29 cellular contexts compared by ENCODE assay signal in genomic region chr13:106701810-106702341, GRCh38.
DNase-seq lines count a peak whose midpoint lies in the region; ATAC-seq and TF ChIP-seq lines count a peak whose summit lies in the region.
"Had no signal": no experiment of that assay in that cellular context is flagged by ENCODE, and none has a peak within 500 bp of the region (broad histone marks: within the 10 kb centered on the region; RNA-seq: fewer than 3 reads in every experiment).

No MANE protein-coding gene starts in this region.

- TF ChIP-seq CTCF in WTC11 (IDR thresholded peaks at IDR 0.05) (no peak), heart left ventricle (IDR thresholded peaks at IDR 0.05) (no peak), lung (IDR thresholded peaks at IDR 0.05; ENCODE audit: control extremely low read depth, extremely low read depth) (no peak)

- H3K4me3 ChIP-seq in heart left ventricle (peak overlapping the region in 4 of 12 donors; percentile 5 to 23 (median 15)), lung (no peak overlapping the region)
- H3K4me3 ChIP-seq: BLaER1, HAP-1, Peyer's patch, SJCRH30, uterus had no signal

- H3K27ac ChIP-seq in heart left ventricle (peak overlapping the region in 11 of 12 donors; percentile 31 to 83 (median 72)), lung (ENCODE audit: low read depth in 1 of 2, low read length in 1 of 2) (no peak overlapping the region)
- H3K27ac ChIP-seq: BLaER1, Peyer's patch, SJCRH30 had no signal

- H3K27ac Mint-ChIP-seq in WTC11, result no peak overlapping the region
- H3K27ac Mint-ChIP-seq in activated T-helper 1 cell treated with anti-CD3 and anti-CD28 coated beads, Interleukin-12 subunit alpha, Interleukin-12 subunit beta, Interleukin-2, Interleukin-4 antibody, amounts not matched to agents 30 ng/mL and 10 ng/mL and 1 ng/mL, durations not matched to agents 14 hours and 24 hours and 36 hours, result no peak overlapping the region
- H3K27ac Mint-ChIP-seq in activated CD8-positive, alpha-beta memory T cell treated with anti-CD3 and anti-CD28 coated beads, Interleukin-2, amount 10 ng/mL, durations not matched to agents 7 days and 5 days, result no peak overlapping the region
- H3K27ac Mint-ChIP-seq: activated T-cell treated with anti-CD3 and anti-CD28 coated beads, Interleukin-2, amount 50 U/mL, for 24 hours; endodermal cell; natural killer cell treated with Interleukin-12 subunit alpha and Interleukin-12 subunit beta and Interleukin-15 and Interleukin-18, amount 100 ng/mL, for 72 hours; stimulated activated memory B cell treated with anti-CD40 and anti-IgM and Interleukin-4, amounts not matched to agents 10 μg/mL and 1 μg/mL and 100 μg/mL, for 72 hours; T-cell had no signal

- POLR2A ChIA-PET in WTC11 (lab: Charles Lee), result no interaction called here

- no peaks in the 10 kb centered on the region for H3K27me3 ChIP-seq in heart left ventricle
- no peaks in the 10 kb centered on the region for H3K27me3 ChIP-seq in lung (ENCODE audit: control insufficient read depth, insufficient read depth)
- H3K27me3 ChIP-seq: BLaER1, Peyer's patch, SJCRH30, uterus had no signal

- H3K36me3 ChIP-seq in heart left ventricle (no peaks in the 10 kb centered on the region), lung (ENCODE audit: control insufficient read depth in 2 of 2, insufficient read depth in 2 of 2, low read length in 2 of 2) (no peaks in the 10 kb centered on the region)
- H3K36me3 ChIP-seq: BLaER1, HAP-1, Peyer's patch, SJCRH30, uterus had no signal

- H3K9me3 ChIP-seq in heart left ventricle, result no peaks in the 10 kb centered on the region
- H3K9me3 ChIP-seq in lung (ENCODE audit: control insufficient read depth in 2 of 2, insufficient read depth in 1 of 2, low read length in 1 of 2), result no peaks in the 10 kb centered on the region
- H3K9me3 ChIP-seq: HAP-1, Peyer's patch, SJCRH30, uterus had no signal

- no peak for ATAC-seq in WTC11
- ATAC-seq in heart left ventricle, result peak; percentile 74 to 94 (median 83)
- peak; percentile 23 for ATAC-seq in lung (ENCODE audit: insufficient read depth, low FRiP score)
- peak; percentile 67 for ATAC-seq in sciatic nerve
- no peak for ATAC-seq in GM19467 (IDR thresholded peaks at IDR 0.05; ENCODE audit: unreplicated experiment)
- no peak for ATAC-seq in activated CD8-positive, alpha-beta memory T cell treated with anti-CD3 and anti-CD28 coated beads, Interleukin-2, amount 10 ng/mL, durations not matched to agents 7 days and 5 days
- ATAC-seq: natural killer cell treated with Interleukin-12 subunit alpha and Interleukin-12 subunit beta and Interleukin-15 and Interleukin-18, amount 100 ng/mL, for 72 hours; stimulated activated memory B cell treated with anti-CD40 and anti-IgM and Interleukin-4, amounts not matched to agents 10 μg/mL and 1 μg/mL and 100 μg/mL, for 72 hours; T-cell had no signal

- intact Hi-C loops in heart left ventricle (cut with DNase I), result loop anchor here in 5 of 10 donors (1.0 to 10.0 kb wide), 6 partner anchors 50 to 503 kb away; partner anchors contain the start of genes ARGLU1 (in 1 of the 5) and EFNB2 (in 1 of the 5)
- intact Hi-C loops in sciatic nerve (cut with DNase I), result no loop called here
- intact Hi-C loops in activated T-helper 1 cell treated with anti-CD3 and anti-CD28 coated beads, Interleukin-12 subunit alpha, Interleukin-12 subunit beta, Interleukin-2, Interleukin-4 antibody, amounts not matched to agents 30 ng/mL and 10 ng/mL and 1 ng/mL, durations not matched to agents 14 hours and 24 hours and 36 hours (cut with micrococcal nuclease), result no loop called here

- no peaks in the 10 kb centered on the region for H3K9me3 Mint-ChIP-seq in WTC11
- H3K9me3 Mint-ChIP-seq in activated T-helper 1 cell treated with anti-CD3 and anti-CD28 coated beads, Interleukin-12 subunit alpha, Interleukin-12 subunit beta, Interleukin-2, Interleukin-4 antibody, amounts not matched to agents 30 ng/mL and 10 ng/mL and 1 ng/mL, durations not matched to agents 14 hours and 24 hours and 36 hours, result no peaks in the 10 kb centered on the region
- no peaks in the 10 kb centered on the region for H3K9me3 Mint-ChIP-seq in activated CD8-positive, alpha-beta memory T cell treated with anti-CD3 and anti-CD28 coated beads, Interleukin-2, amount 10 ng/mL, durations not matched to agents 7 days and 5 days (ENCODE audit: low read depth)
- H3K9me3 Mint-ChIP-seq: activated T-cell treated with anti-CD3 and anti-CD28 coated beads, Interleukin-2, amount 50 U/mL, for 24 hours; endodermal cell; stimulated activated memory B cell treated with anti-CD40 and anti-IgM and Interleukin-4, amounts not matched to agents 10 μg/mL and 1 μg/mL and 100 μg/mL, for 72 hours; T-cell had no signal

- H3K4me1 ChIP-seq in heart left ventricle, result peaks cover 0 to 44% (median 6%) of the 10 kb centered on the region in 12 donors
- H3K4me1 ChIP-seq in lung (ENCODE audit: control insufficient read depth in 2 of 2, insufficient read depth in 2 of 2, low read length in 2 of 2), result peaks cover 0 to 2% of the 10 kb centered on the region in 2 donors
- H3K4me1 ChIP-seq: HAP-1, Peyer's patch, SJCRH30, uterus had no signal

- H3K4me3 Mint-ChIP-seq in WTC11, result no peak overlapping the region
- H3K4me3 Mint-ChIP-seq in activated T-helper 1 cell treated with anti-CD3 and anti-CD28 coated beads, Interleukin-12 subunit alpha, Interleukin-12 subunit beta, Interleukin-2, Interleukin-4 antibody, amounts not matched to agents 30 ng/mL and 10 ng/mL and 1 ng/mL, durations not matched to agents 14 hours and 24 hours and 36 hours, result no peak overlapping the region
- no peak overlapping the region for H3K4me3 Mint-ChIP-seq in activated CD8-positive, alpha-beta memory T cell treated with anti-CD3 and anti-CD28 coated beads, Interleukin-2, amount 10 ng/mL, durations not matched to agents 7 days and 5 days
- H3K4me3 Mint-ChIP-seq: activated T-cell treated with anti-CD3 and anti-CD28 coated beads, Interleukin-2, amount 50 U/mL, for 24 hours; endodermal cell; natural killer cell treated with Interleukin-12 subunit alpha and Interleukin-12 subunit beta and Interleukin-15 and Interleukin-18, amount 100 ng/mL, for 72 hours; stimulated activated memory B cell treated with anti-CD40 and anti-IgM and Interleukin-4, amounts not matched to agents 10 μg/mL and 1 μg/mL and 100 μg/mL, for 72 hours; T-cell had no signal

- CTCF ChIA-PET in WTC11 (lab: Charles Lee), result no interaction called here
- CTCF ChIA-PET in activated CD8-positive, alpha-beta memory T cell treated with anti-CD3 and anti-CD28 coated beads, Interleukin-2, amount 10 ng/mL, durations not matched to agents 7 days and 5 days (lab: Charles Lee), result no interaction called here

- 56 to 63% (median 59%) methylated on average over 17 of the region's 17 CpGs for WGBS in heart left ventricle, 4 donors
- WGBS in lung, 2 donors, result 57 to 66% methylated on average over 17 of the region's 17 CpGs

- H3K4me1 Mint-ChIP-seq in WTC11, result peaks cover 4% of the 10 kb centered on the region; the same call in 1 of the 2 replicates
- no peaks in the 10 kb centered on the region for H3K4me1 Mint-ChIP-seq in activated T-helper 1 cell treated with anti-CD3 and anti-CD28 coated beads, Interleukin-12 subunit alpha, Interleukin-12 subunit beta, Interleukin-2, Interleukin-4 antibody, amounts not matched to agents 30 ng/mL and 10 ng/mL and 1 ng/mL, durations not matched to agents 14 hours and 24 hours and 36 hours (ENCODE audit: low read depth)
- no peaks in the 10 kb centered on the region for H3K4me1 Mint-ChIP-seq in activated CD8-positive, alpha-beta memory T cell treated with anti-CD3 and anti-CD28 coated beads, Interleukin-2, amount 10 ng/mL, durations not matched to agents 7 days and 5 days
- H3K4me1 Mint-ChIP-seq: endodermal cell; stimulated activated memory B cell treated with anti-CD40 and anti-IgM and Interleukin-4, amounts not matched to agents 10 μg/mL and 1 μg/mL and 100 μg/mL, for 72 hours; T-cell had no signal

- no peaks in the 10 kb centered on the region for H3K27me3 Mint-ChIP-seq in WTC11 (ENCODE audit: low read depth)
- no peaks in the 10 kb centered on the region for H3K27me3 Mint-ChIP-seq in activated T-helper 1 cell treated with anti-CD3 and anti-CD28 coated beads, Interleukin-12 subunit alpha, Interleukin-12 subunit beta, Interleukin-2, Interleukin-4 antibody, amounts not matched to agents 30 ng/mL and 10 ng/mL and 1 ng/mL, durations not matched to agents 14 hours and 24 hours and 36 hours (ENCODE audit: insufficient read depth)
- no peaks in the 10 kb centered on the region for H3K27me3 Mint-ChIP-seq in activated CD8-positive, alpha-beta memory T cell treated with anti-CD3 and anti-CD28 coated beads, Interleukin-2, amount 10 ng/mL, durations not matched to agents 7 days and 5 days
- H3K27me3 Mint-ChIP-seq: stimulated activated memory B cell treated with anti-CD40 and anti-IgM and Interleukin-4, amounts not matched to agents 10 μg/mL and 1 μg/mL and 100 μg/mL, for 72 hours had no signal

- H3K36me3 Mint-ChIP-seq in WTC11, result no peaks in the 10 kb centered on the region
- H3K36me3 Mint-ChIP-seq in activated T-helper 1 cell treated with anti-CD3 and anti-CD28 coated beads, Interleukin-12 subunit alpha, Interleukin-12 subunit beta, Interleukin-2, Interleukin-4 antibody, amounts not matched to agents 30 ng/mL and 10 ng/mL and 1 ng/mL, durations not matched to agents 14 hours and 24 hours and 36 hours (ENCODE audit: low read depth), result no peaks in the 10 kb centered on the region
- H3K36me3 Mint-ChIP-seq in activated CD8-positive, alpha-beta memory T cell treated with anti-CD3 and anti-CD28 coated beads, Interleukin-2, amount 10 ng/mL, durations not matched to agents 7 days and 5 days, result no peaks in the 10 kb centered on the region
- H3K36me3 Mint-ChIP-seq: natural killer cell treated with Interleukin-12 subunit alpha and Interleukin-12 subunit beta and Interleukin-15 and Interleukin-18, amount 100 ng/mL, for 72 hours; stimulated activated memory B cell treated with anti-CD40 and anti-IgM and Interleukin-4, amounts not matched to agents 10 μg/mL and 1 μg/mL and 100 μg/mL, for 72 hours; T-cell had no signal

- TF ChIP-seq POLR2A in heart left ventricle (IDR thresholded peaks at IDR 0.05), result no peak

- no peak for DNase-seq in WTC11 (ENCODE audit: low spot score)
- DNase-seq in heart left ventricle, result peak in 4 of 5 donors; percentile 55 to 65 (median 62)
- DNase-seq in lung (ENCODE audit: low spot score), result no peak
- no peak for DNase-seq in sciatic nerve (ENCODE audit: low spot score)
- no peak for DNase-seq in stimulated activated CD4-positive, alpha-beta T cell treated with anti-CD3 and anti-CD28 coated beads, Interleukin-15, amount 100 ng/mL, for 24 hours
- no peak for DNase-seq in activated T-helper 1 cell treated with anti-CD3 and anti-CD28 coated beads, Interleukin-12 subunit alpha, Interleukin-12 subunit beta, Interleukin-2, Interleukin-4 antibody, amounts not matched to agents 30 ng/mL and 10 ng/mL and 1 ng/mL, durations not matched to agents 14 hours and 24 hours and 36 hours (ENCODE audit: low spot score)
- DNase-seq in activated CD8-positive, alpha-beta memory T cell treated with anti-CD3 and anti-CD28 coated beads, Interleukin-2, amount 10 ng/mL, durations not matched to agents 7 days and 5 days, result no peak
- DNase-seq: ACHN; activated CD4-positive, CD25-positive, alpha-beta regulatory T cell treated with anti-CD3 and anti-CD28 coated beads, Interleukin-2, amount 50 U/mL, for 72 hours; activated CD8-positive, alpha-beta memory T cell treated with anti-CD3 and anti-CD28 coated beads for 24 hours; activated T-cell treated with anti-CD3 and anti-CD28 coated beads, Interleukin-2, amount 50 U/mL, for 24 hours; DMS79 treated with DMSO at 0.1 percent for 48 hours; endodermal cell; Kasumi-1; MV-4-11; NCI-H146; NCI-H2171 treated with DMSO at 0.1 percent for 48 hours; NCI-H526; Peyer's patch; posterior cingulate gyrus; SJCRH30; stimulated activated CD4-positive, alpha-beta T cell treated with anti-CD3 and anti-CD28 coated beads, Interleukin-4, amount 100 ng/mL, for 1 hour; T-cell had no signal

Comparison
In these comparisons a context has a peak if more than half of its experiments do, and no peak if none do; other contexts are left out.
1. ATAC-seq: peak in heart left ventricle (4 of 4), lung (single experiment) and sciatic nerve (single experiment); none in WTC11 (single experiment), GM19467 (single experiment) and activated CD8-positive, alpha-beta memory T cell treated with anti-CD3 and anti-CD28 coated beads, Interleukin-2, amount 10 ng/mL, durations not matched to agents 7 days and 5 days (single experiment).
2. DNase-seq: peak in heart left ventricle (4 of 5); none in WTC11 (single experiment), lung (single experiment), sciatic nerve (single experiment), stimulated activated CD4-positive, alpha-beta T cell treated with anti-CD3 and anti-CD28 coated beads, Interleukin-15, amount 100 ng/mL, for 24 hours (single experiment), activated T-helper 1 cell treated with anti-CD3 and anti-CD28 coated beads, Interleukin-12 subunit alpha, Interleukin-12 subunit beta, Interleukin-2, Interleukin-4 antibody, amounts not matched to agents 30 ng/mL and 10 ng/mL and 1 ng/mL, durations not matched to agents 14 hours and 24 hours and 36 hours (single experiment) and activated CD8-positive, alpha-beta memory T cell treated with anti-CD3 and anti-CD28 coated beads, Interleukin-2, amount 10 ng/mL, durations not matched to agents 7 days and 5 days (single experiment).
3. H3K27ac ChIP-seq: peak in heart left ventricle (11 of 12); none in lung (0 of 2).